ENCODE assay signal across 35 cellular contexts in the genomic region with DNA sequence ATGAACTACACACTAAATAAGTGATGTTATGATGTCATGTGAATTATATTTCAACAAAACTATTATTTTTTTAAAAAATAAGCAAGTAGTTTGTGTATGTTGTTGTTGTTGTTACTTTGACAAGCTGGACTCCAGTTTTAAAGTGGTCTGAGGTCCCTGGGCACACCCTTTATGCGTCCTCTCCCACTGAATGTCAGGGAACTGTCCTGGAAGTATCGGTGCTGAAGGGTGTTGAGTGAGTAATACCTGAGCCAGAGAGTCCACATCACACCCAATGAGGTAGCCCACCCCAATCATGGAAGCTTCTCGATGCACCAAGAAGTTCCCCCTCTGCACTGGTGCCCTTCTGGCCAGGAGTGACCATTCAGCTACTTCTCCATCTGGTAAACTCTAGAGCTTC.
"Had no signal": no experiment of that assay in that cellular context is flagged by ENCODE, and none has a peak within 500 bp of the region (broad histone marks: within the 10 kb centered on the region; RNA-seq: fewer than 3 reads in every experiment).

No MANE protein-coding gene starts in this region.

- H3K4me1 ChIP-seq: adrenal gland, body of pancreas, breast epithelium had no signal

- DNase-seq: activated B cell treated with CpG ODN at 0.5 μM for 24 hours; activated CD4-positive, alpha-beta memory T cell treated with anti-CD3 and anti-CD28 coated beads for 36 hours; activated CD4-positive, alpha-beta T cell treated with anti-CD3 and anti-CD28 coated beads for 4 hours; activated CD4-positive, alpha-beta T cell treated with anti-CD3 and anti-CD28 coated beads, Interleukin-2, amount 10 ng/mL, durations not matched to agents 24 days and 14 days; activated CD4-positive, alpha-beta T cell treated with anti-CD3 and anti-CD28 coated beads, Interleukin-2, amount 50 U/mL, for 1 hour; activated CD4-positive, alpha-beta T cell treated with anti-CD3 and anti-CD28 coated beads, Interleukin-2, amount 50 U/mL, for 4 hours; activated CD4-positive, CD25-positive, alpha-beta regulatory T cell treated with anti-CD3 and anti-CD28 coated beads, Interleukin-2, amount 50 U/mL, for 72 hours; activated CD8-positive, alpha-beta memory T cell treated with anti-CD3 and anti-CD28 coated beads, Interleukin-2, amount 50 U/mL, for 4 hours; activated CD8-positive, alpha-beta T cell treated with anti-CD3 and anti-CD28 coated beads for 36 hours; activated effector memory CD4-positive, alpha-beta T cell treated with anti-CD3 and anti-CD28 coated beads, Interleukin-2, amount 50 U/mL, for 16 hours; activated gamma-delta T cell treated with Interleukin-2 at 50 U/mL for 16 hours; activated naive CD4-positive, alpha-beta T cell; activated naive CD4-positive, alpha-beta T cell treated with anti-CD3 and anti-CD28 coated beads for 36 hours; activated naive CD4-positive, alpha-beta T cell treated with anti-CD3 and anti-CD28 coated beads, Interleukin-2, amount 50 U/mL, for 16 hours; activated naive CD8-positive, alpha-beta T cell treated with anti-CD3 and anti-CD28 coated beads for 36 hours; activated T-cell treated with anti-CD3 and anti-CD28 coated beads for 4 hours; activated T-cell treated with anti-CD3 and anti-CD28 coated beads, Interleukin-2, amount 50 U/mL, for 1 hour; activated T-cell treated with anti-CD3 and anti-CD28 coated beads, Interleukin-2, amount 50 U/mL, for 4 hours; activated T-cell treated with anti-CD3 and anti-CD28 coated beads, Interleukin-2, amount 50 U/mL, for 72 hours; adrenal gland; amniotic stem cell; aorta; body of pancreas; brain microvascular endothelial cell; central memory CD4-positive, alpha-beta T cell; T-helper 1 cell; T-helper 2 cell; T-helper 9 cell had no signal

- H3K27me3 ChIP-seq: body of pancreas, brain microvascular endothelial cell, breast epithelium had no signal

- H3K4me3 ChIP-seq: adrenal gland, body of pancreas, breast epithelium had no signal

- H3K36me3 Mint-ChIP-seq: activated CD4-positive, alpha-beta memory T cell treated with anti-CD3 and anti-CD28 coated beads for 36 hours; activated naive CD8-positive, alpha-beta T cell treated with anti-CD3 and anti-CD28 coated beads for 36 hours had no signal

- H3K27ac ChIP-seq: adrenal gland, body of pancreas, brain microvascular endothelial cell, breast epithelium, VCaP had no signal

- H3K27ac Mint-ChIP-seq: activated B cell treated with CpG ODN at 0.5 μM for 24 hours; activated CD4-positive, alpha-beta memory T cell treated with anti-CD3 and anti-CD28 coated beads for 36 hours; activated CD4-positive, alpha-beta T cell treated with anti-CD3 and anti-CD28 coated beads, Interleukin-2, amount 10 ng/mL, durations not matched to agents 24 days and 14 days; activated CD8-positive, alpha-beta T cell treated with anti-CD3 and anti-CD28 coated beads for 36 hours; activated naive CD4-positive, alpha-beta T cell treated with anti-CD3 and anti-CD28 coated beads for 36 hours; activated naive CD4-positive, alpha-beta T cell treated with anti-CD3 and anti-CD28 coated beads, Interleukin-2, amount 50 U/mL, for 72 hours; activated naive CD8-positive, alpha-beta T cell treated with anti-CD3 and anti-CD28 coated beads for 36 hours; activated T-cell treated with anti-CD3 and anti-CD28 coated beads, Interleukin-2, amount 50 U/mL, for 72 hours; activated T-helper 1 cell treated with anti-CD3 and anti-CD28 coated beads, Interleukin-12 subunit alpha, Interleukin-12 subunit beta, Interleukin-2, Interleukin-4 antibody, amounts not matched to agents 30 ng/mL and 10 ng/mL and 1 ng/mL, durations not matched to agents 14 hours and 24 hours and 36 hours; activated T-helper 17 cell treated with anti-CD3 and anti-CD28 coated beads, Interleukin-2, amount 50 U/mL, for 72 hours; T-helper 1 cell treated with Interleukin-12 subunit alpha and Interleukin-12 subunit beta and Interleukin-4 antibody, amounts not matched to agents 30 μg/mL and 1 μg/mL, for 36 hours; T-helper 2 cell treated with Interferon-gamma antibody and Interleukin-4, amounts not matched to agents 5 μg/mL and 100 μg/mL, for 36 hours had no signal

- H3K4me1 Mint-ChIP-seq: activated B cell treated with CpG ODN at 0.5 μM for 24 hours; activated CD4-positive, alpha-beta T cell treated with anti-CD3 and anti-CD28 coated beads, Interleukin-2, amount 10 ng/mL, durations not matched to agents 24 days and 14 days; activated naive CD8-positive, alpha-beta T cell treated with anti-CD3 and anti-CD28 coated beads for 36 hours; activated T-helper 17 cell treated with anti-CD3 and anti-CD28 coated beads, Interleukin-2, amount 50 U/mL, for 72 hours had no signal

- H3K36me3 ChIP-seq: adrenal gland, brain microvascular endothelial cell, breast epithelium had no signal

- H3K9me3 Mint-ChIP-seq: activated B cell treated with CpG ODN at 0.5 μM for 24 hours; activated CD4-positive, alpha-beta memory T cell treated with anti-CD3 and anti-CD28 coated beads for 36 hours; activated CD4-positive, alpha-beta T cell treated with anti-CD3 and anti-CD28 coated beads, Interleukin-2, amount 10 ng/mL, durations not matched to agents 24 days and 14 days; activated CD8-positive, alpha-beta T cell treated with anti-CD3 and anti-CD28 coated beads for 36 hours; activated naive CD4-positive, alpha-beta T cell treated with anti-CD3 and anti-CD28 coated beads for 36 hours; activated naive CD4-positive, alpha-beta T cell treated with anti-CD3 and anti-CD28 coated beads, Interleukin-2, amount 50 U/mL, for 72 hours; activated naive CD8-positive, alpha-beta T cell treated with anti-CD3 and anti-CD28 coated beads for 36 hours; activated T-cell treated with anti-CD3 and anti-CD28 coated beads, Interleukin-2, amount 50 U/mL, for 4 hours; activated T-helper 1 cell treated with anti-CD3 and anti-CD28 coated beads, Interleukin-12 subunit alpha, Interleukin-12 subunit beta, Interleukin-2, Interleukin-4 antibody, amounts not matched to agents 30 ng/mL and 10 ng/mL and 1 ng/mL, durations not matched to agents 14 hours and 24 hours and 36 hours; activated T-helper 17 cell treated with anti-CD3 and anti-CD28 coated beads, Interleukin-2, amount 50 U/mL, for 72 hours; T-helper 1 cell treated with Interleukin-12 subunit alpha and Interleukin-12 subunit beta and Interleukin-4 antibody, amounts not matched to agents 30 μg/mL and 1 μg/mL, for 36 hours; T-helper 2 cell treated with Interferon-gamma antibody and Interleukin-4, amounts not matched to agents 5 μg/mL and 100 μg/mL, for 36 hours had no signal

- H3K9me3 ChIP-seq: adrenal gland, body of pancreas, breast epithelium had no signal

- H3K4me3 Mint-ChIP-seq: activated B cell treated with CpG ODN at 0.5 μM for 24 hours; activated CD4-positive, alpha-beta memory T cell treated with anti-CD3 and anti-CD28 coated beads for 36 hours; activated CD4-positive, alpha-beta T cell treated with anti-CD3 and anti-CD28 coated beads, Interleukin-2, amount 10 ng/mL, durations not matched to agents 24 days and 14 days; activated CD8-positive, alpha-beta T cell treated with anti-CD3 and anti-CD28 coated beads for 36 hours; activated naive CD4-positive, alpha-beta T cell treated with anti-CD3 and anti-CD28 coated beads for 36 hours; activated naive CD8-positive, alpha-beta T cell treated with anti-CD3 and anti-CD28 coated beads for 36 hours; activated T-cell treated with anti-CD3 and anti-CD28 coated beads, Interleukin-2, amount 50 U/mL, for 4 hours; activated T-cell treated with anti-CD3 and anti-CD28 coated beads, Interleukin-2, amount 50 U/mL, for 72 hours; activated T-helper 1 cell treated with anti-CD3 and anti-CD28 coated beads, Interleukin-12 subunit alpha, Interleukin-12 subunit beta, Interleukin-2, Interleukin-4 antibody, amounts not matched to agents 30 ng/mL and 10 ng/mL and 1 ng/mL, durations not matched to agents 14 hours and 24 hours and 36 hours; activated T-helper 17 cell treated with anti-CD3 and anti-CD28 coated beads, Interleukin-2, amount 50 U/mL, for 72 hours; T-helper 1 cell treated with Interleukin-12 subunit alpha and Interleukin-12 subunit beta and Interleukin-4 antibody, amounts not matched to agents 30 μg/mL and 1 μg/mL, for 36 hours; T-helper 2 cell treated with Interferon-gamma antibody and Interleukin-4, amounts not matched to agents 5 μg/mL and 100 μg/mL, for 36 hours had no signal

- ATAC-seq: activated CD8-positive, alpha-beta T cell treated with anti-CD3 and anti-CD28 coated beads for 36 hours; activated naive CD4-positive, alpha-beta T cell treated with anti-CD3 and anti-CD28 coated beads, Interleukin-2, amount 50 U/mL, for 72 hours; activated T-cell treated with anti-CD3 and anti-CD28 coated beads, Interleukin-2, amount 50 U/mL, for 4 hours; activated T-cell treated with anti-CD3 and anti-CD28 coated beads, Interleukin-2, amount 50 U/mL, for 72 hours; activated T-helper 17 cell treated with anti-CD3 and anti-CD28 coated beads, Interleukin-2, amount 50 U/mL, for 72 hours; body of pancreas had no signal
